24 cellular contexts compared by ENCODE assay signal in the genomic region with DNA sequence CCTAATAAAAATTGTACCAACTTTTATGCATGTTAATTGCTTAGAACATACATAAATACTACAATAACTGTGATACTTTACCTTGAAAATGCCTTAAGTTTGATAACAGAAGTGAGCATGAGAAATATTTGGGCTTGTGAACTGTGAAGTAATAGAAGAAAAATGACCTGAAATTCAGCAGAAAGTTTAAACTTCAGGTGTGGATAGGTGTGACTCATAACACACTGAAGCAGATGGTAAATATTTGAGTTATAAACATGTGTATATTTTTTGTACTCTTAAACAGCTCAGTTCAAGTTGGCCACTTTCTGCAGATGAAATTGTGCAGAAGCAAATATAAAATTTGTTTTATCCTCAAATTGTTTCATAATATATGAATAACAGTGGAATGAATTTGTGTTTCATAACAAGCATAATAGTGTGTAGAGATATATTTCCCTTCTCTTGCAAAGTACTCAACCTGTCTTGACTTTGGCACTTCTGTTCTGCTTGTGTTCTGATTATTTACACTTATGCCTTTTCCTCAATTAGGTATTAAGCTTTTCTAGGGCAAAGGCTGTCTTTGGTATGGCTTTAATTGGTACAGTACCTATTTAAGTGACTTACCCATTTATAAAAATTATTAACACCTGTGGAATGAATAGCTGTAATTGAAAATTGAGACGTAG.
DNase-seq lines count a peak whose midpoint lies in the region; ATAC-seq, FAIRE-seq and TF ChIP-seq lines count a peak whose summit lies in the region.
"Had no signal": no experiment of that assay in that cellular context is flagged by ENCODE, and none has a peak within 500 bp of the region (broad histone marks: within the 10 kb centered on the region; RNA-seq: fewer than 3 reads in every experiment).

No MANE protein-coding gene starts in this region.

- H3K27me3 ChIP-seq in bronchial epithelial cell (ENCODE audit: control insufficient read depth, insufficient read depth, low read length) (no peaks in the 10 kb centered on the region), left lung (no peaks in the 10 kb centered on the region), pancreas (no peaks in the 10 kb centered on the region), SK-N-SH (ENCODE audit: insufficient read depth) (no peaks in the 10 kb centered on the region)

- no peak overlapping the region for H2AFZ ChIP-seq in SK-N-SH (ENCODE audit: low read depth)
- H2AFZ ChIP-seq: GM23338 had no signal

- no peaks in the 10 kb centered on the region for H4K20me1 ChIP-seq in SK-N-SH (ENCODE audit: insufficient read depth)

- intact Hi-C loops in left lung (cut with DNase I), result no loop called here
- intact Hi-C loops in pancreas (cut with DNase I), result no loop called here
- intact Hi-C loops in activated T-helper 2 cell treated with anti-CD3 and anti-CD28 coated beads, Interferon-gamma antibody, Interleukin-2, Interleukin-4, amounts not matched to agents 10 μg/mL and 5 μg/mL and 100 μg/mL, durations not matched to agents 14 hours and 24 hours and 36 hours (cut with micrococcal nuclease), result no loop called here

- no peaks in the 10 kb centered on the region for H3K4me1 Mint-ChIP-seq in activated T-helper 2 cell treated with anti-CD3 and anti-CD28 coated beads, Interferon-gamma antibody, Interleukin-2, Interleukin-4, amounts not matched to agents 10 μg/mL and 5 μg/mL and 100 μg/mL, durations not matched to agents 14 hours and 24 hours and 36 hours (ENCODE audit: low read depth)
- no peaks in the 10 kb centered on the region for H3K4me1 Mint-ChIP-seq in activated CD8-positive, alpha-beta T cell treated with anti-CD3 and anti-CD28 coated beads, Interleukin-2, amount 10 ng/mL, durations not matched to agents 7 days and 5 days (ENCODE audit: low read depth)

- no peak for FAIRE-seq in bronchial epithelial cell (lab: Jason Lieb, UNC)
- FAIRE-seq in pancreas (lab: Jason Lieb, UNC), result no peak
- FAIRE-seq: A549, GM12891, GM18507 had no signal

- H3K27ac Mint-ChIP-seq in activated T-helper 2 cell treated with anti-CD3 and anti-CD28 coated beads, Interferon-gamma antibody, Interleukin-2, Interleukin-4, amounts not matched to agents 10 μg/mL and 5 μg/mL and 100 μg/mL, durations not matched to agents 14 hours and 24 hours and 36 hours, result no peak overlapping the region
- H3K27ac Mint-ChIP-seq in activated CD8-positive, alpha-beta T cell treated with anti-CD3 and anti-CD28 coated beads, Interleukin-2, amount 10 ng/mL, durations not matched to agents 7 days and 5 days, result no peak overlapping the region
- H3K27ac Mint-ChIP-seq: CD8-positive, alpha-beta T cell; GM23338; H9; HFFc6 had no signal

- POLR2A ChIA-PET in SK-N-SH (lab: Yijun Ruan, JAX), result no interaction called here
- POLR2A ChIA-PET in activated CD8-positive, alpha-beta T cell treated with anti-CD3 and anti-CD28 coated beads, Interleukin-2, amount 10 ng/mL, durations not matched to agents 7 days and 5 days (lab: Charles Lee), result no interaction called here

- no peak for TF ChIP-seq EP300 in SK-N-SH (IDR thresholded peaks at IDR 0.05; ENCODE audit: borderline replicate concordance in 1 of 2, low read depth in 1 of 2, low read length in 1 of 2)

- no peaks in the 10 kb centered on the region for H3K27me3 Mint-ChIP-seq in activated T-helper 2 cell treated with anti-CD3 and anti-CD28 coated beads, Interferon-gamma antibody, Interleukin-2, Interleukin-4, amounts not matched to agents 10 μg/mL and 5 μg/mL and 100 μg/mL, durations not matched to agents 14 hours and 24 hours and 36 hours (ENCODE audit: low read depth)
- no peaks in the 10 kb centered on the region for H3K27me3 Mint-ChIP-seq in activated CD8-positive, alpha-beta T cell treated with anti-CD3 and anti-CD28 coated beads, Interleukin-2, amount 10 ng/mL, durations not matched to agents 7 days and 5 days (ENCODE audit: low read depth)

- peaks cover 9% of the 10 kb centered on the region for H3F3A ChIP-seq in SK-N-SH (replicated peaks; ENCODE audit: insufficient read depth)

- no peaks in the 10 kb centered on the region for H3K9me2 ChIP-seq in SK-N-SH

- WGBS in pancreas, 2 donors, result 78 to 94% methylated on average over 1 of the region's 1 CpG
- WGBS in SK-N-SH (ENCODE audit: low lambda C conversion rate), result 87% methylated on average over 1 of the region's 1 CpG

- H3K9ac ChIP-seq in SK-N-SH, result no peak overlapping the region

- H3K9me3 Mint-ChIP-seq in activated T-helper 2 cell treated with anti-CD3 and anti-CD28 coated beads, Interferon-gamma antibody, Interleukin-2, Interleukin-4, amounts not matched to agents 10 μg/mL and 5 μg/mL and 100 μg/mL, durations not matched to agents 14 hours and 24 hours and 36 hours, result no peaks in the 10 kb centered on the region
- no peaks in the 10 kb centered on the region for H3K9me3 Mint-ChIP-seq in activated CD8-positive, alpha-beta T cell treated with anti-CD3 and anti-CD28 coated beads, Interleukin-2, amount 10 ng/mL, durations not matched to agents 7 days and 5 days (ENCODE audit: insufficient read depth)
- H3K9me3 Mint-ChIP-seq: CD8-positive, alpha-beta T cell; GM23338; H9; HFFc6 had no signal

- no peak for TF ChIP-seq RAD21 in SK-N-SH (IDR thresholded peaks at IDR 0.05; ENCODE audit: low read length)

- H3K9me3 ChIP-seq in left lung (no peaks in the 10 kb centered on the region), pancreas (no peaks in the 10 kb centered on the region), SK-N-SH (no peaks in the 10 kb centered on the region)
- H3K9me3 ChIP-seq: A549, Caco-2 had no signal

- H3K4me2 ChIP-seq in SK-N-SH, result no peak overlapping the region
- H3K4me2 ChIP-seq: A549, GM23338 had no signal

- peak; percentile 61 for DNase-seq in DMS53 treated with DMSO at 0.1 percent for 48 hours (lab: John Stamatoyannopoulos, UW; ENCODE audit: unreplicated experiment)
- DNase-seq in bronchial epithelial cell (ENCODE audit: low read depth), result peak; percentile 34
- no peak for DNase-seq in left lung
- no peak for DNase-seq in pancreas
- no peak for DNase-seq in SK-N-SH
- no peak for DNase-seq in activated T-helper 2 cell treated with anti-CD3 and anti-CD28 coated beads, Interferon-gamma antibody, Interleukin-2, Interleukin-4, amounts not matched to agents 10 μg/mL and 5 μg/mL and 100 μg/mL, durations not matched to agents 14 hours and 24 hours and 36 hours (ENCODE audit: low spot score)
- DNase-seq in activated CD4-positive, alpha-beta T cell treated with anti-CD3 and anti-CD28 coated beads, Interleukin-2, amount 50 U/mL, for 48 hours, result no peak
- no peak for DNase-seq in activated CD8-positive, alpha-beta T cell treated with anti-CD3 and anti-CD28 coated beads, Interleukin-2, amount 10 ng/mL, durations not matched to agents 7 days and 5 days
- DNase-seq: 8988T; ACHN; AML-193; C1 segment of cervical spinal cord; Caco-2; CD8-positive, alpha-beta T cell; DMS153; DMS79 treated with DMSO at 0.1 percent for 48 hours; GF-D8; H9; HFFc6 had no signal

- H3K4me3 ChIP-seq in bronchial epithelial cell (ENCODE audit: low read depth, low read length) (no peak overlapping the region), left lung (no peak overlapping the region), pancreas (no peak overlapping the region), SK-N-SH (ENCODE audit: low read depth in 2 of 2, low read length in 1 of 2) (no peak overlapping the region)
- H3K4me3 ChIP-seq: A549, GM23338 had no signal

- no peak overlapping the region for H3K4me3 Mint-ChIP-seq in activated T-helper 2 cell treated with anti-CD3 and anti-CD28 coated beads, Interferon-gamma antibody, Interleukin-2, Interleukin-4, amounts not matched to agents 10 μg/mL and 5 μg/mL and 100 μg/mL, durations not matched to agents 14 hours and 24 hours and 36 hours (ENCODE audit: low read depth)
- no peak overlapping the region for H3K4me3 Mint-ChIP-seq in activated CD8-positive, alpha-beta T cell treated with anti-CD3 and anti-CD28 coated beads, Interleukin-2, amount 10 ng/mL, durations not matched to agents 7 days and 5 days
- H3K4me3 Mint-ChIP-seq: CD8-positive, alpha-beta T cell; GM23338; H9; HFFc6 had no signal

- H3K36me3 ChIP-seq in bronchial epithelial cell (ENCODE audit: control insufficient read depth, insufficient read depth, low read length) (no peaks in the 10 kb centered on the region), left lung (no peaks in the 10 kb centered on the region), pancreas (no peaks in the 10 kb centered on the region), SK-N-SH (replicated peaks in 1 of 2; ENCODE audit: control insufficient read depth in 1 of 2, insufficient read depth in 2 of 2, low read length in 1 of 2) (no peaks in the 10 kb centered on the region)

- no peaks in the 10 kb centered on the region for H3K4me1 ChIP-seq in left lung
- peaks cover 0 to 5% (median 3%) of the 10 kb centered on the region in 3 donors for H3K4me1 ChIP-seq in pancreas
- no peaks in the 10 kb centered on the region for H3K4me1 ChIP-seq in SK-N-SH (ENCODE audit: control insufficient read depth in 1 of 2, insufficient read depth in 2 of 2, low read depth in 1 of 2, low read length in 1 of 2)
- H3K4me1 ChIP-seq: A549, Caco-2 had no signal

- ATAC-seq in left lung (peak; percentile 89), pancreas (peak in 3 of 4 donors; percentile 50 to 81 (median 60))
- ATAC-seq in activated CD8-positive, alpha-beta T cell treated with anti-CD3 and anti-CD28 coated beads, Interleukin-2, amount 10 ng/mL, durations not matched to agents 7 days and 5 days, result no peak
- ATAC-seq: A549; CD8-positive, alpha-beta T cell; GM23338; HCT116 had no signal

- H3K27ac ChIP-seq in left lung (no peak overlapping the region), pancreas (no peak overlapping the region), SK-N-SH (ENCODE audit: low read depth in 2 of 2, low read length in 1 of 2) (no peak overlapping the region)
- H3K27ac ChIP-seq: A549 had no signal

- no peaks in the 10 kb centered on the region for H3K36me3 Mint-ChIP-seq in activated T-helper 2 cell treated with anti-CD3 and anti-CD28 coated beads, Interferon-gamma antibody, Interleukin-2, Interleukin-4, amounts not matched to agents 10 μg/mL and 5 μg/mL and 100 μg/mL, durations not matched to agents 14 hours and 24 hours and 36 hours (ENCODE audit: low read depth)
- no peaks in the 10 kb centered on the region for H3K36me3 Mint-ChIP-seq in activated CD8-positive, alpha-beta T cell treated with anti-CD3 and anti-CD28 coated beads, Interleukin-2, amount 10 ng/mL, durations not matched to agents 7 days and 5 days (ENCODE audit: low read depth)
- H3K36me3 Mint-ChIP-seq: CD8-positive, alpha-beta T cell had no signal

- no peaks in the 10 kb centered on the region for H3K79me2 ChIP-seq in SK-N-SH (ENCODE audit: insufficient read depth)

- TF ChIP-seq CTCF in bronchial epithelial cell (IDR thresholded peaks at IDR 0.05; ENCODE audit: insufficient read depth, low read length, severe bottlenecking) (no peak), left lung (IDR thresholded peaks at IDR 0.05) (no peak), pancreas (IDR thresholded peaks at IDR 0.05) (no peak), SK-N-SH (IDR thresholded peaks at IDR 0.05) (no peak)

- CTCF ChIA-PET in SK-N-SH (lab: Yijun Ruan, JAX), result no interaction called here
- CTCF ChIA-PET in activated CD8-positive, alpha-beta T cell treated with anti-CD3 and anti-CD28 coated beads, Interleukin-2, amount 10 ng/mL, durations not matched to agents 7 days and 5 days (lab: Charles Lee), result no interaction called here

TF ChIP-seq in SK-N-SH, 30 proteins besides CTCF, POLR2A, EP300 and RAD21 (continues in another document):
- TF ChIP-seq YY1 (IDR thresholded peaks at IDR 0.05; ENCODE audit: low read depth) (no peak), NFIC (IDR thresholded peaks at IDR 0.05; ENCODE audit: borderline replicate concordance) (no peak)

Comparison
In these comparisons a context has a peak if more than half of its experiments do, and no peak if none do; other contexts are left out.
1. DNase-seq: peak in DMS53 treated with DMSO at 0.1 percent for 48 hours (single experiment) and bronchial epithelial cell (single experiment); none in left lung (0 of 2), pancreas (0 of 6), SK-N-SH (single experiment), activated T-helper 2 cell treated with anti-CD3 and anti-CD28 coated beads, Interferon-gamma antibody, Interleukin-2, Interleukin-4, amounts not matched to agents 10 μg/mL and 5 μg/mL and 100 μg/mL, durations not matched to agents 14 hours and 24 hours and 36 hours (single experiment), activated CD4-positive, alpha-beta T cell treated with anti-CD3 and anti-CD28 coated beads, Interleukin-2, amount 50 U/mL, for 48 hours (0 of 2) and activated CD8-positive, alpha-beta T cell treated with anti-CD3 and anti-CD28 coated beads, Interleukin-2, amount 10 ng/mL, durations not matched to agents 7 days and 5 days (single experiment).